1 cellular context compared by ENCODE assay signal in genomic region chr19:10748924-10749434, GRCh38.
A peak's percentile ranks its signal among the peaks of the same experiment; 100 is the strongest.
TF ChIP-seq lines count a peak whose summit lies in the region.

No MANE protein-coding gene starts in this region.

TF ChIP-seq in HEK293, 187 proteins besides CTCF, POLR2A, EP300 and RAD21 (continued from another document and continues in another):
- TF ChIP-seq ZNF24 (tag by site-specific recombination; IDR thresholded peaks at IDR 0.05) = 0 out of 2 replicates have a peak, but pooled peaks have one; percentile 36
- no peak for TF ChIP-seq ZSCAN18 (tag by site-specific recombination; IDR thresholded peaks at IDR 0.05)
- TF ChIP-seq ZBTB20 (tag by site-specific recombination; IDR thresholded peaks at IDR 0.05) = no peak
- TF ChIP-seq, protein P1, sequence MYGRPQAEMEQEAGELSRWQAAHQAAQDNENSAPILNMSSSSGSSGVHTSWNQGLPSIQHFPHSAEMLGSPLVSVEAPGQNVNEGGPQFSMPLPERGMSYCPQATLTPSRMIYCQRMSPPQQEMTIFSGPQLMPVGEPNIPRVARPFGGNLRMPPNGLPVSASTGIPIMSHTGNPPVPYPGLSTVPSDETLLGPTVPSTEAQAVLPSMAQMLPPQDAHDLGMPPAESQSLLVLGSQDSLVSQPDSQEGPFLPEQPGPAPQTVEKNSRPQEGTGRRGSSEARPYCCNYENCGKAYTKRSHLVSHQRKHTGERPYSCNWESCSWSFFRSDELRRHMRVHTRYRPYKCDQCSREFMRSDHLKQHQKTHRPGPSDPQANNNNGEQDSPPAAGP (tag by site-specific recombination; IDR thresholded peaks at IDR 0.05) = peak; percentile 95
- TF ChIP-seq ZNF426 (tag by site-specific recombination; IDR thresholded peaks at IDR 0.05) = no peak
- TF ChIP-seq GLI4 (tag by site-specific recombination; IDR thresholded peaks at IDR 0.05) = no peak
- TF ChIP-seq ZNF654 (tag by site-specific recombination; IDR thresholded peaks at IDR 0.05; ENCODE audit: low read depth) = no peak
- no peak for TF ChIP-seq SP3 (tag by site-specific recombination; IDR thresholded peaks at IDR 0.05)
- TF ChIP-seq, protein P2, sequence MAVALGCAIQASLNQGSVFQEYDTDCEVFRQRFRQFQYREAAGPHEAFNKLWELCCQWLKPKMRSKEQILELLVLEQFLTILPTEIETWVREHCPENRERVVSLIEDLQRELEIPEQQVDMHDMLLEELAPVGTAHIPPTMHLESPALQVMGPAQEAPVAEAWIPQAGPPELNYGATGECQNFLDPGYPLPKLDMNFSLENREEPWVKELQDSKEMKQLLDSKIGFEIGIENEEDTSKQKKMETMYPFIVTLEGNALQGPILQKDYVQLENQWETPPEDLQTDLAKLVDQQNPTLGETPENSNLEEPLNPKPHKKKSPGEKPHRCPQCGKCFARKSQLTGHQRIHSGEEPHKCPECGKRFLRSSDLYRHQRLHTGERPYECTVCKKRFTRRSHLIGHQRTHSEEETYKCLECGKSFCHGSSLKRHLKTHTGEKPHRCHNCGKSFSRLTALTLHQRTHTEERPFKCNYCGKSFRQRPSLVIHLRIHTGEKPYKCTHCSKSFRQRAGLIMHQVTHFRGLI (tag by site-specific recombination; IDR thresholded peaks at IDR 0.05) = no peak
- peak; percentile 37 for TF ChIP-seq SP2 (tag by site-specific recombination; IDR thresholded peaks at IDR 0.05)
- TF ChIP-seq YY2 (tag by site-specific recombination; IDR thresholded peaks at IDR 0.05) = no peak
- TF ChIP-seq TCF7L2 (IDR thresholded peaks at IDR 0.05; ENCODE audit: borderline replicate concordance, low read depth, low read length) = no peak
- TF ChIP-seq ZNF394 (tag by site-specific recombination; IDR thresholded peaks at IDR 0.05; ENCODE audit: borderline replicate concordance) = no peak
- no peak for TF ChIP-seq ZFP3 (tag by site-specific recombination; IDR thresholded peaks at IDR 0.05; ENCODE audit: low read depth)
- no peak for TF ChIP-seq ZNF776 (tag by site-specific recombination; IDR thresholded peaks at IDR 0.05; ENCODE audit: borderline replicate concordance)
- TF ChIP-seq ZNF610 (tag by site-specific recombination; IDR thresholded peaks at IDR 0.05; ENCODE audit: borderline replicate concordance) = no peak
- TF ChIP-seq HIC1 (tag by site-specific recombination; IDR thresholded peaks at IDR 0.05) = peak; percentile 58; the same call in 1 of the 2 replicates
- TF ChIP-seq, protein P3, sequence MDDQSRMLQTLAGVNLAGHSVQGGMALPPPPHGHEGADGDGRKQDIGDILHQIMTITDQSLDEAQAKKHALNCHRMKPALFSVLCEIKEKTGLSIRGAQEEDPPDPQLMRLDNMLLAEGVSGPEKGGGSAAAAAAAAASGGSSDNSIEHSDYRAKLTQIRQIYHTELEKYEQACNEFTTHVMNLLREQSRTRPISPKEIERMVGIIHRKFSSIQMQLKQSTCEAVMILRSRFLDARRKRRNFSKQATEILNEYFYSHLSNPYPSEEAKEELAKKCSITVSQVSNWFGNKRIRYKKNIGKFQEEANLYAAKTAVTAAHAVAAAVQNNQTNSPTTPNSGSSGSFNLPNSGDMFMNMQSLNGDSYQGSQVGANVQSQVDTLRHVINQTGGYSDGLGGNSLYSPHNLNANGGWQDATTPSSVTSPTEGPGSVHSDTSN (CRISPR knock-in tag; IDR thresholded peaks at IDR 0.05) = no peak
- TF ChIP-seq ZNF366 (tag by site-specific recombination; conservative IDR thresholded peaks at IDR 0.05) = 0 out of 2 replicates have a peak, but pooled peaks have one; percentile 29
- no peak for TF ChIP-seq KLF10 (tag by site-specific recombination; IDR thresholded peaks at IDR 0.05)
- TF ChIP-seq, protein P4, sequence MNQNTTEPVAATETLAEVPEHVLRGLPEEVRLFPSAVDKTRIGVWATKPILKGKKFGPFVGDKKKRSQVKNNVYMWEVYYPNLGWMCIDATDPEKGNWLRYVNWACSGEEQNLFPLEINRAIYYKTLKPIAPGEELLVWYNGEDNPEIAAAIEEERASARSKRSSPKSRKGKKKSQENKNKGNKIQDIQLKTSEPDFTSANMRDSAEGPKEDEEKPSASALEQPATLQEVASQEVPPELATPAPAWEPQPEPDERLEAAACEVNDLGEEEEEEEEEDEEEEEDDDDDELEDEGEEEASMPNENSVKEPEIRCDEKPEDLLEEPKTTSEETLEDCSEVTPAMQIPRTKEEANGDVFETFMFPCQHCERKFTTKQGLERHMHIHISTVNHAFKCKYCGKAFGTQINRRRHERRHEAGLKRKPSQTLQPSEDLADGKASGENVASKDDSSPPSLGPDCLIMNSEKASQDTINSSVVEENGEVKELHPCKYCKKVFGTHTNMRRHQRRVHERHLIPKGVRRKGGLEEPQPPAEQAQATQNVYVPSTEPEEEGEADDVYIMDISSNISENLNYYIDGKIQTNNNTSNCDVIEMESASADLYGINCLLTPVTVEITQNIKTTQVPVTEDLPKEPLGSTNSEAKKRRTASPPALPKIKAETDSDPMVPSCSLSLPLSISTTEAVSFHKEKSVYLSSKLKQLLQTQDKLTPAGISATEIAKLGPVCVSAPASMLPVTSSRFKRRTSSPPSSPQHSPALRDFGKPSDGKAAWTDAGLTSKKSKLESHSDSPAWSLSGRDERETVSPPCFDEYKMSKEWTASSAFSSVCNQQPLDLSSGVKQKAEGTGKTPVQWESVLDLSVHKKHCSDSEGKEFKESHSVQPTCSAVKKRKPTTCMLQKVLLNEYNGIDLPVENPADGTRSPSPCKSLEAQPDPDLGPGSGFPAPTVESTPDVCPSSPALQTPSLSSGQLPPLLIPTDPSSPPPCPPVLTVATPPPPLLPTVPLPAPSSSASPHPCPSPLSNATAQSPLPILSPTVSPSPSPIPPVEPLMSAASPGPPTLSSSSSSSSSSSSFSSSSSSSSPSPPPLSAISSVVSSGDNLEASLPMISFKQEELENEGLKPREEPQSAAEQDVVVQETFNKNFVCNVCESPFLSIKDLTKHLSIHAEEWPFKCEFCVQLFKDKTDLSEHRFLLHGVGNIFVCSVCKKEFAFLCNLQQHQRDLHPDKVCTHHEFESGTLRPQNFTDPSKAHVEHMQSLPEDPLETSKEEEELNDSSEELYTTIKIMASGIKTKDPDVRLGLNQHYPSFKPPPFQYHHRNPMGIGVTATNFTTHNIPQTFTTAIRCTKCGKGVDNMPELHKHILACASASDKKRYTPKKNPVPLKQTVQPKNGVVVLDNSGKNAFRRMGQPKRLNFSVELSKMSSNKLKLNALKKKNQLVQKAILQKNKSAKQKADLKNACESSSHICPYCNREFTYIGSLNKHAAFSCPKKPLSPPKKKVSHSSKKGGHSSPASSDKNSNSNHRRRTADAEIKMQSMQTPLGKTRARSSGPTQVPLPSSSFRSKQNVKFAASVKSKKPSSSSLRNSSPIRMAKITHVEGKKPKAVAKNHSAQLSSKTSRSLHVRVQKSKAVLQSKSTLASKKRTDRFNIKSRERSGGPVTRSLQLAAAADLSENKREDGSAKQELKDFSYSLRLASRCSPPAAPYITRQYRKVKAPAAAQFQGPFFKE (tag by site-specific recombination; IDR thresholded peaks at IDR 0.05; ENCODE audit: borderline replicate concordance) = no peak
- TF ChIP-seq ZNF473 (tag by site-specific recombination; IDR thresholded peaks at IDR 0.05) = no peak
- no peak for TF ChIP-seq ZNF792 (tag by site-specific recombination; IDR thresholded peaks at IDR 0.05)
- no peak for TF ChIP-seq ZNF16 (tag by site-specific recombination; IDR thresholded peaks at IDR 0.05; ENCODE audit: low read depth)
- peak; percentile 61 for TF ChIP-seq SP7 (tag by site-specific recombination; IDR thresholded peaks at IDR 0.05)
- TF ChIP-seq ZNF2 (tag by site-specific recombination; IDR thresholded peaks at IDR 0.05) = peak; percentile 43; the same call in 1 of the 2 replicates
- peak; percentile 49; the same call in 1 of the 2 replicates for TF ChIP-seq OSR2 (tag by site-specific recombination; IDR thresholded peaks at IDR 0.05)
- TF ChIP-seq SCRT1 (tag by site-specific recombination; IDR thresholded peaks at IDR 0.05; ENCODE audit: borderline replicate concordance) = 0 out of 2 replicates have a peak, but pooled peaks have one; percentile 42
- no peak for TF ChIP-seq ZNF146 (tag by site-specific recombination; IDR thresholded peaks at IDR 0.05)
- TF ChIP-seq ZXDB (tag by site-specific recombination; IDR thresholded peaks at IDR 0.05) = peak; percentile 48; the same call in 1 of the 2 replicates
- TF ChIP-seq KLF1 (tag by site-specific recombination; IDR thresholded peaks at IDR 0.05) = peak; percentile 57
- TF ChIP-seq ZBTB7A (tag by site-specific recombination; IDR thresholded peaks at IDR 0.05; ENCODE audit: low read depth) = no peak
- no peak for TF ChIP-seq ZNF530 (tag by site-specific recombination; IDR thresholded peaks at IDR 0.05; ENCODE audit: low read depth)
- TF ChIP-seq ZBTB48 (tag by site-specific recombination; IDR thresholded peaks at IDR 0.05) = peak; percentile 60; the same call in 1 of the 2 replicates
- no peak for TF ChIP-seq ZNF239 (tag by site-specific recombination; IDR thresholded peaks at IDR 0.05)
- TF ChIP-seq, protein P5, sequence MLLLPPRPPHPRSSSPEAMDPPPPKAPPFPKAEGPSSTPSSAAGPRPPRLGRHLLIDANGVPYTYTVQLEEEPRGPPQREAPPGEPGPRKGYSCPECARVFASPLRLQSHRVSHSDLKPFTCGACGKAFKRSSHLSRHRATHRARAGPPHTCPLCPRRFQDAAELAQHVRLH (tag by site-specific recombination; IDR thresholded peaks at IDR 0.05) = no peak
- TF ChIP-seq ZNF830 (tag by site-specific recombination; IDR thresholded peaks at IDR 0.05; ENCODE audit: low read depth) = no peak
- TF ChIP-seq, protein P6, sequence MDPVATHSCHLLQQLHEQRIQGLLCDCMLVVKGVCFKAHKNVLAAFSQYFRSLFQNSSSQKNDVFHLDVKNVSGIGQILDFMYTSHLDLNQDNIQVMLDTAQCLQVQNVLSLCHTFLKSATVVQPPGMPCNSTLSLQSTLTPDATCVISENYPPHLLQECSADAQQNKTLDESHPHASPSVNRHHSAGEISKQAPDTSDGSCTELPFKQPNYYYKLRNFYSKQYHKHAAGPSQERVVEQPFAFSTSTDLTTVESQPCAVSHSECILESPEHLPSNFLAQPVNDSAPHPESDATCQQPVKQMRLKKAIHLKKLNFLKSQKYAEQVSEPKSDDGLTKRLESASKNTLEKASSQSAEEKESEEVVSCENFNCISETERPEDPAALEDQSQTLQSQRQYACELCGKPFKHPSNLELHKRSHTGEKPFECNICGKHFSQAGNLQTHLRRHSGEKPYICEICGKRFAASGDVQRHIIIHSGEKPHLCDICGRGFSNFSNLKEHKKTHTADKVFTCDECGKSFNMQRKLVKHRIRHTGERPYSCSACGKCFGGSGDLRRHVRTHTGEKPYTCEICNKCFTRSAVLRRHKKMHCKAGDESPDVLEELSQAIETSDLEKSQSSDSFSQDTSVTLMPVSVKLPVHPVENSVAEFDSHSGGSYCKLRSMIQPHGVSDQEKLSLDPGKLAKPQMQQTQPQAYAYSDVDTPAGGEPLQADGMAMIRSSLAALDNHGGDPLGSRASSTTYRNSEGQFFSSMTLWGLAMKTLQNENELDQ (tag by site-specific recombination; IDR thresholded peaks at IDR 0.05; ENCODE audit: low read depth) = no peak
- TF ChIP-seq SCRT2 (tag by site-specific recombination; IDR thresholded peaks at IDR 0.05) = peak; percentile 96
- no peak for TF ChIP-seq ZNF133 (tag by site-specific recombination; IDR thresholded peaks at IDR 0.05)
- TF ChIP-seq, protein P7, sequence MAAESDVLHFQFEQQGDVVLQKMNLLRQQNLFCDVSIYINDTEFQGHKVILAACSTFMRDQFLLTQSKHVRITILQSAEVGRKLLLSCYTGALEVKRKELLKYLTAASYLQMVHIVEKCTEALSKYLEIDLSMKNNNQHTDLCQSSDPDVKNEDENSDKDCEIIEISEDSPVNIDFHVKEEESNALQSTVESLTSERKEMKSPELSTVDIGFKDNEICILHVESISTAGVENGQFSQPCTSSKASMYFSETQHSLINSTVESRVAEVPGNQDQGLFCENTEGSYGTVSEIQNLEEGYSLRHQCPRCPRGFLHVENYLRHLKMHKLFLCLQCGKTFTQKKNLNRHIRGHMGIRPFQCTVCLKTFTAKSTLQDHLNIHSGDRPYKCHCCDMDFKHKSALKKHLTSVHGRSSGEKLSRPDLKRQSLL (tag by site-specific recombination; IDR thresholded peaks at IDR 0.05) = no peak
- TF ChIP-seq HOXD13 (CRISPR knock-in tag; IDR thresholded peaks at IDR 0.05; ENCODE audit: borderline replicate concordance) = no peak
- TF ChIP-seq ZNF423 (tag by site-specific recombination; IDR thresholded peaks at IDR 0.05) = no peak
- TF ChIP-seq BCL11A (tag by site-specific recombination; IDR thresholded peaks at IDR 0.05; ENCODE audit: low read depth) = peak; percentile 41; the same call in 1 of the 2 replicates
- TF ChIP-seq ZNF624 (tag by site-specific recombination; IDR thresholded peaks at IDR 0.05) = no peak
- TF ChIP-seq ZFP41 (tag by site-specific recombination; IDR thresholded peaks at IDR 0.05; ENCODE audit: borderline replicate concordance) = no peak
- no peak for TF ChIP-seq ZBTB1 (tag by site-specific recombination; IDR thresholded peaks at IDR 0.05)
- 0 out of 2 replicates have a peak, but pooled peaks have one; percentile 53 for TF ChIP-seq IKZF3 (tag by site-specific recombination; IDR thresholded peaks at IDR 0.05)
- no peak for TF ChIP-seq MYNN (tag by site-specific recombination; IDR thresholded peaks at IDR 0.05; ENCODE audit: borderline replicate concordance)
